19 cellular contexts compared by ENCODE assay signal in the genomic region with DNA sequence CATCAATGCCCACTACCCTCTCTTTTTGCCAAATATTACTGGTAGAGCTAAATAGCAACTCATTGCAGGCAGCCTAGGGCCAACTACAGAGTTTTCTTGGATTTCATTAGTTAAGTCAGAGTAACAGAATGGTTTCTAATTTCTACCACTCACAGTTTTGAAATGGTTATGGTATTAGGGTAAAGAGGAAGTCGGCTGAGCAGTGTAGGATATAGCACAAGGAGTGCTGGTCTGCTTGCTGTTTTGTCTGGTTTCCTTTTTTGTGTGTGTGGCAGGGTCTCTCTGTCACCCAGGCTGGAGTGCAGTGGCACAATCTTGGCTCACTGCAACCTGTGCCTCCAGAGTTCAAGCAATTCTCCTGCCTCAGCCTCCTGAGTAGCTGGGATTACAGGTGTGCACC.
DNase-seq lines count a peak whose midpoint lies in the region; ATAC-seq and TF ChIP-seq lines count a peak whose summit lies in the region.
"Had no signal": no experiment of that assay in that cellular context is flagged by ENCODE, and none has a peak within 500 bp of the region (broad histone marks: within the 10 kb centered on the region; RNA-seq: fewer than 3 reads in every experiment).

No MANE protein-coding gene starts in this region.

- peaks cover 97% of the 10 kb centered on the region for H3K4me1 Mint-ChIP-seq in HFFc6 (ENCODE audit: low read depth)
- H3K4me1 Mint-ChIP-seq: CD4-positive, alpha-beta memory T cell had no signal

- no peaks in the 10 kb centered on the region for H3K9me3 ChIP-seq in left ventricle myocardium inferior (replicated peaks)
- H3K9me3 ChIP-seq: gastroesophageal sphincter, neutrophil had no signal

- peaks cover 88% of the 10 kb centered on the region for H3K4me1 ChIP-seq in left ventricle myocardium inferior

- DNase-seq in left ventricle myocardium inferior, result no peak
- no peak for DNase-seq in Right ventricle myocardium inferior (ENCODE audit: missing footprints)
- peak; percentile 8 for DNase-seq in SIG-M5 (lab: John Stamatoyannopoulos, UW)
- no peak for DNase-seq in GM10248 (ENCODE audit: extremely low spot score)
- DNase-seq in sciatic nerve (ENCODE audit: low spot score), result no peak
- no peak for DNase-seq in SW 1271 (lab: John Stamatoyannopoulos, UW)
- no peak for DNase-seq in HFFc6
- DNase-seq: CD4-positive, alpha-beta memory T cell; NCI-H1436; NCI-H446 treated with DMSO at 0.1 percent for 48 hours; PC-3; right cardiac atrium; stimulated activated CD4-positive, alpha-beta T cell treated with anti-CD3 and anti-CD28 coated beads, Interleukin-2, amount 100 ng/mL, for 24 hours; stimulated activated CD8-positive, alpha-beta memory T cell treated with anti-CD3 and anti-CD28 coated beads, Interleukin-4, amount 100 ng/mL, for 48 hours had no signal

- peak overlapping the region; percentile 88 for H3K27ac ChIP-seq in left ventricle myocardium inferior (replicated peaks)
- H3K27ac ChIP-seq: gastroesophageal sphincter, neutrophil had no signal

- no peak overlapping the region for H3K27ac Mint-ChIP-seq in HFFc6
- H3K27ac Mint-ChIP-seq: activated naive CD8-positive, alpha-beta T cell; CD4-positive, alpha-beta memory T cell; type B pancreatic cell had no signal

- TF ChIP-seq CTCF in left ventricle myocardium inferior (IDR thresholded peaks at IDR 0.05; ENCODE audit: borderline replicate concordance), result no peak
- TF ChIP-seq CTCF in GM10248 (IDR thresholded peaks at IDR 0.05; ENCODE audit: control extremely low read depth, extremely low read depth, low read depth, missing control alignments), result no peak
- no peak for TF ChIP-seq CTCF in HFFc6 (IDR thresholded peaks at IDR 0.05)

- H3K27me3 ChIP-seq in left ventricle myocardium inferior (ENCODE audit: low read depth), result no peaks in the 10 kb centered on the region
- H3K27me3 ChIP-seq: gastroesophageal sphincter, neutrophil had no signal

- no peak for ATAC-seq in Right ventricle myocardium inferior
- ATAC-seq in HG02852 (IDR thresholded peaks at IDR 0.05; ENCODE audit: unreplicated experiment), result peak; percentile 20
- no peak for ATAC-seq in sciatic nerve
- ATAC-seq: gastroesophageal sphincter, PC-3, right cardiac atrium had no signal

- H3K36me3 Mint-ChIP-seq in HFFc6 (ENCODE audit: low read depth), result peaks cover 13% of the 10 kb centered on the region
- H3K36me3 Mint-ChIP-seq: activated naive CD8-positive, alpha-beta T cell; CD4-positive, alpha-beta memory T cell had no signal

- no peaks in the 10 kb centered on the region for H3K9me3 Mint-ChIP-seq in HFFc6
- H3K9me3 Mint-ChIP-seq: type B pancreatic cell had no signal

- POLR2A ChIA-PET in GM10248 (lab: Yijun Ruan, JAX), result no interaction called here

- CTCF ChIA-PET in GM10248 (lab: Yijun Ruan, JAX), result interaction anchor here (3.1 to 4.9 kb wide), 3 partner anchors 8 to 27 kb away, joined by 13 to 29 read pairs (median 18); no protein-coding TSS in a partner anchor

- H3K27me3 Mint-ChIP-seq in HFFc6 (ENCODE audit: insufficient read depth), result no peaks in the 10 kb centered on the region; the same call in 1 of the 2 replicates
- H3K27me3 Mint-ChIP-seq: activated naive CD8-positive, alpha-beta T cell; type B pancreatic cell had no signal

- H3K4me3 Mint-ChIP-seq in HFFc6, result no peak overlapping the region
- H3K4me3 Mint-ChIP-seq: activated naive CD8-positive, alpha-beta T cell; CD4-positive, alpha-beta memory T cell; type B pancreatic cell had no signal

- peaks cover 12% of the 10 kb centered on the region for H3K36me3 ChIP-seq in left ventricle myocardium inferior
- H3K36me3 ChIP-seq: neutrophil had no signal

- intact Hi-C loops in left ventricle myocardium inferior (cut with micrococcal nuclease) (no loop called here), Right ventricle myocardium inferior (cut with DNase I) (no loop called here), sciatic nerve (cut with DNase I) (no loop called here)

- H3K4me3 ChIP-seq in left ventricle myocardium inferior, result no peak overlapping the region
- H3K4me3 ChIP-seq: gastroesophageal sphincter had no signal
